Comparison of ENCODE assay signal across 35 cellular contexts in the genomic region with DNA sequence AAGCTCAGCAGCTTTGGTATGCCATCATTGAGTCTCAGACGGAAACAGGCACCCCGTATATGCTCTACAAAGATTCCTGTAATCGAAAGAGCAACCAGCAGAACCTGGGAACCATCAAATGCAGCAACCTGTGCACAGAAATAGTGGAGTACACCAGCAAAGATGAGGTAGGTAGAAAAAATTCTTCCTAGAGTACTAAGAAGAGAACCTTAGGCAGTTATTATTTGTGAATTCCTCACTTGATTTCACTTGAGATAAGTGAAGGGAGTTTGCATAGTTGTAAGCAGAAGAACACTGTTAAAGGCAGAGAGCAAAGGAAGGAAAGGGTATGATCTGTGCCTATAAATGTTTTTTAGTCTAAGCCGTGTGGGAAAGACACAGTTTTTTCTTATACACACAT.
"Had no signal": no experiment of that assay in that cellular context is flagged by ENCODE, and none has a peak within 500 bp of the region (broad histone marks: within the 10 kb centered on the region; RNA-seq: fewer than 3 reads in every experiment).

No MANE protein-coding gene starts in this region.

- H3K4me3 ChIP-seq: adrenal gland, ascending aorta, colonic mucosa, esophagus squamous epithelium had no signal

- DNase-seq: activated B cell treated with CpG ODN at 0.5 μM for 24 hours; activated CD4-positive, alpha-beta memory T cell treated with anti-CD3 and anti-CD28 coated beads for 36 hours; activated CD4-positive, alpha-beta T cell treated with anti-CD3 and anti-CD28 coated beads for 36 hours; activated CD4-positive, alpha-beta T cell treated with anti-CD3 and anti-CD28 coated beads, Interleukin-2, amount 10 ng/mL, durations not matched to agents 24 days and 14 days; activated CD8-positive, alpha-beta memory T cell treated with anti-CD3 and anti-CD28 coated beads, Interleukin-2, amount 10 ng/mL, durations not matched to agents 7 days and 5 days; activated CD8-positive, alpha-beta memory T cell treated with anti-CD3 and anti-CD28 coated beads, Interleukin-2, amount 50 U/mL, for 4 hours; activated CD8-positive, alpha-beta T cell treated with anti-CD3 and anti-CD28 coated beads, Interleukin-2, amount 10 ng/mL, durations not matched to agents 7 days and 5 days; activated effector memory CD4-positive, alpha-beta T cell treated with anti-CD3 and anti-CD28 coated beads, Interleukin-2, amount 50 U/mL, for 16 hours; activated naive CD4-positive, alpha-beta T cell treated with anti-CD3 and anti-CD28 coated beads for 36 hours; activated naive CD8-positive, alpha-beta T cell treated with anti-CD3 and anti-CD28 coated beads for 36 hours; activated naive CD8-positive, alpha-beta T cell treated with anti-CD3 and anti-CD28 coated beads, Interleukin-2, amount 50 U/mL, for 24 hours; activated T-cell treated with anti-CD3 and anti-CD28 coated beads, Interleukin-2, amount 50 U/mL, for 1 hour; activated T-cell treated with anti-CD3 and anti-CD28 coated beads, Interleukin-2, amount 50 U/mL, for 48 hours; adrenal gland; colonic mucosa; effector CD8-positive, alpha-beta T cell; esophagus squamous epithelium; foreskin fibroblast; head of caudate nucleus; T-helper 1 cell; T-helper 17 cell; T1000; WERI-Rb-1 had no signal

- H3K4me3 Mint-ChIP-seq: activated B cell treated with CpG ODN at 0.5 μM for 24 hours; activated CD4-positive, alpha-beta memory T cell treated with anti-CD3 and anti-CD28 coated beads for 36 hours; activated CD4-positive, alpha-beta T cell treated with anti-CD3 and anti-CD28 coated beads for 36 hours; activated CD4-positive, alpha-beta T cell treated with anti-CD3 and anti-CD28 coated beads, Interleukin-2, amount 10 ng/mL, durations not matched to agents 24 days and 14 days; activated CD8-positive, alpha-beta memory T cell treated with anti-CD3 and anti-CD28 coated beads, Interleukin-2, amount 10 ng/mL, durations not matched to agents 7 days and 5 days; activated CD8-positive, alpha-beta T cell treated with anti-CD3 and anti-CD28 coated beads, Interleukin-2, amount 10 ng/mL, durations not matched to agents 7 days and 5 days; activated naive CD4-positive, alpha-beta T cell treated with anti-CD3 and anti-CD28 coated beads for 36 hours; activated naive CD4-positive, alpha-beta T cell treated with anti-CD3 and anti-CD28 coated beads, Interleukin-2, amount 50 U/mL, for 24 hours; activated naive CD8-positive, alpha-beta T cell treated with anti-CD3 and anti-CD28 coated beads for 36 hours; activated naive CD8-positive, alpha-beta T cell treated with anti-CD3 and anti-CD28 coated beads, Interleukin-2, amount 50 U/mL, for 24 hours; activated T-helper 1 cell treated with anti-CD3 and anti-CD28 coated beads, Interleukin-12 subunit alpha, Interleukin-12 subunit beta, Interleukin-2, Interleukin-4 antibody, amounts not matched to agents 30 ng/mL and 10 ng/mL and 1 ng/mL, durations not matched to agents 14 hours and 24 hours and 36 hours; brain; T-helper 2 cell treated with Interferon-gamma antibody and Interleukin-4, amounts not matched to agents 5 μg/mL and 100 μg/mL, for 36 hours had no signal

- H3K4me1 Mint-ChIP-seq: activated B cell treated with CpG ODN at 0.5 μM for 24 hours; activated naive CD4-positive, alpha-beta T cell treated with anti-CD3 and anti-CD28 coated beads, Interleukin-2, amount 50 U/mL, for 24 hours; activated naive CD8-positive, alpha-beta T cell treated with anti-CD3 and anti-CD28 coated beads for 36 hours; activated naive CD8-positive, alpha-beta T cell treated with anti-CD3 and anti-CD28 coated beads, Interleukin-2, amount 50 U/mL, for 24 hours; brain had no signal

- H3K27me3 Mint-ChIP-seq: activated B cell treated with CpG ODN at 0.5 μM for 24 hours; activated CD4-positive, alpha-beta memory T cell treated with anti-CD3 and anti-CD28 coated beads for 36 hours; activated CD4-positive, alpha-beta T cell treated with anti-CD3 and anti-CD28 coated beads for 36 hours; activated CD4-positive, alpha-beta T cell treated with anti-CD3 and anti-CD28 coated beads, Interleukin-2, amount 10 ng/mL, durations not matched to agents 24 days and 14 days; activated CD8-positive, alpha-beta memory T cell treated with anti-CD3 and anti-CD28 coated beads, Interleukin-2, amount 10 ng/mL, durations not matched to agents 7 days and 5 days; activated naive CD4-positive, alpha-beta T cell treated with anti-CD3 and anti-CD28 coated beads, Interleukin-2, amount 50 U/mL, for 24 hours; activated naive CD8-positive, alpha-beta T cell treated with anti-CD3 and anti-CD28 coated beads for 36 hours; activated naive CD8-positive, alpha-beta T cell treated with anti-CD3 and anti-CD28 coated beads, Interleukin-2, amount 50 U/mL, for 24 hours; brain; T-helper 17 cell had no signal

- FAIRE-seq: bronchial epithelial cell, endometrium, endothelial cell of umbilical vein, frontal cortex had no signal

- H3K9me3 Mint-ChIP-seq: activated B cell treated with CpG ODN at 0.5 μM for 24 hours; activated CD4-positive, alpha-beta memory T cell treated with anti-CD3 and anti-CD28 coated beads for 36 hours; activated CD4-positive, alpha-beta T cell treated with anti-CD3 and anti-CD28 coated beads, Interleukin-2, amount 10 ng/mL, durations not matched to agents 24 days and 14 days; activated naive CD4-positive, alpha-beta T cell treated with anti-CD3 and anti-CD28 coated beads for 36 hours; activated naive CD4-positive, alpha-beta T cell treated with anti-CD3 and anti-CD28 coated beads, Interleukin-2, amount 50 U/mL, for 24 hours; activated naive CD8-positive, alpha-beta T cell treated with anti-CD3 and anti-CD28 coated beads for 36 hours; activated naive CD8-positive, alpha-beta T cell treated with anti-CD3 and anti-CD28 coated beads, Interleukin-2, amount 50 U/mL, for 24 hours; activated T-helper 1 cell treated with anti-CD3 and anti-CD28 coated beads, Interleukin-12 subunit alpha, Interleukin-12 subunit beta, Interleukin-2, Interleukin-4 antibody, amounts not matched to agents 30 ng/mL and 10 ng/mL and 1 ng/mL, durations not matched to agents 14 hours and 24 hours and 36 hours; activated T-helper 2 cell treated with anti-CD3 and anti-CD28 coated beads, Interferon-gamma antibody, Interleukin-2, Interleukin-4, amounts not matched to agents 10 μg/mL and 5 μg/mL and 100 μg/mL, durations not matched to agents 14 hours and 24 hours and 36 hours; brain; T-helper 2 cell treated with Interferon-gamma antibody and Interleukin-4, amounts not matched to agents 5 μg/mL and 100 μg/mL, for 36 hours had no signal

- H3K9me3 ChIP-seq: adrenal gland, ascending aorta, colonic mucosa, esophagus squamous epithelium had no signal

- H3K36me3 ChIP-seq: colonic mucosa had no signal

- H3K27me3 ChIP-seq: adrenal gland, ascending aorta, colonic mucosa, esophagus squamous epithelium had no signal

- H3K4me1 ChIP-seq: ascending aorta, colonic mucosa, esophagus squamous epithelium had no signal

- ATAC-seq: activated CD4-positive, alpha-beta T cell treated with anti-CD3 and anti-CD28 coated beads for 36 hours; activated CD4-positive, CD25-positive, alpha-beta regulatory T cell treated with anti-CD3 and anti-CD28 coated beads, Interleukin-2, amount 50 U/mL, for 24 hours; activated CD8-positive, alpha-beta memory T cell treated with anti-CD3 and anti-CD28 coated beads, Interleukin-2, amount 10 ng/mL, durations not matched to agents 7 days and 5 days; activated CD8-positive, alpha-beta T cell treated with anti-CD3 and anti-CD28 coated beads, Interleukin-2, amount 10 ng/mL, durations not matched to agents 7 days and 5 days; activated naive CD8-positive, alpha-beta T cell treated with anti-CD3 and anti-CD28 coated beads, Interleukin-2, amount 50 U/mL, for 24 hours; T-helper 17 cell had no signal

- H3K27ac Mint-ChIP-seq: activated B cell treated with CpG ODN at 0.5 μM for 24 hours; activated CD4-positive, alpha-beta memory T cell treated with anti-CD3 and anti-CD28 coated beads for 36 hours; activated CD4-positive, alpha-beta T cell treated with anti-CD3 and anti-CD28 coated beads for 36 hours; activated CD4-positive, alpha-beta T cell treated with anti-CD3 and anti-CD28 coated beads, Interleukin-2, amount 10 ng/mL, durations not matched to agents 24 days and 14 days; activated CD8-positive, alpha-beta memory T cell treated with anti-CD3 and anti-CD28 coated beads, Interleukin-2, amount 10 ng/mL, durations not matched to agents 7 days and 5 days; activated CD8-positive, alpha-beta T cell treated with anti-CD3 and anti-CD28 coated beads, Interleukin-2, amount 10 ng/mL, durations not matched to agents 7 days and 5 days; activated naive CD4-positive, alpha-beta T cell treated with anti-CD3 and anti-CD28 coated beads for 36 hours; activated naive CD8-positive, alpha-beta T cell treated with anti-CD3 and anti-CD28 coated beads for 36 hours; activated naive CD8-positive, alpha-beta T cell treated with anti-CD3 and anti-CD28 coated beads, Interleukin-2, amount 50 U/mL, for 24 hours; activated T-helper 1 cell treated with anti-CD3 and anti-CD28 coated beads, Interleukin-12 subunit alpha, Interleukin-12 subunit beta, Interleukin-2, Interleukin-4 antibody, amounts not matched to agents 30 ng/mL and 10 ng/mL and 1 ng/mL, durations not matched to agents 14 hours and 24 hours and 36 hours; activated T-helper 2 cell treated with anti-CD3 and anti-CD28 coated beads, Interferon-gamma antibody, Interleukin-2, Interleukin-4, amounts not matched to agents 10 μg/mL and 5 μg/mL and 100 μg/mL, durations not matched to agents 14 hours and 24 hours and 36 hours; brain; T-helper 17 cell; T-helper 2 cell treated with Interferon-gamma antibody and Interleukin-4, amounts not matched to agents 5 μg/mL and 100 μg/mL, for 36 hours had no signal

- H3K27ac ChIP-seq: adrenal gland, ascending aorta, colonic mucosa, epithelial cell of prostate, esophagus squamous epithelium, WERI-Rb-1 had no signal
